ENCODE assay signal across 18 cellular contexts in genomic region chr14:89542768-89543419, GRCh38.
A peak's percentile ranks its signal among the peaks of the same experiment; 100 is the strongest.
DNase-seq lines count a peak whose midpoint lies in the region; ATAC-seq lines count a peak whose summit lies in the region.
"Had no signal": no experiment of that assay in that cellular context is flagged by ENCODE, and none has a peak within 500 bp of the region (broad histone marks: within the 10 kb centered on the region; RNA-seq: fewer than 3 reads in every experiment).

No MANE protein-coding gene starts in this region.

- no peaks in the 10 kb centered on the region for H3K9me3 Mint-ChIP-seq in memory B cell
- H3K9me3 Mint-ChIP-seq: activated naive CD4-positive, alpha-beta T cell treated with anti-CD3 and anti-CD28 coated beads for 36 hours had no signal

- H3K27me3 Mint-ChIP-seq in memory B cell: no peaks in the 10 kb centered on the region

- peak overlapping the region; percentile 81 for H3K27ac Mint-ChIP-seq in memory B cell
- H3K27ac Mint-ChIP-seq: activated naive CD4-positive, alpha-beta T cell treated with anti-CD3 and anti-CD28 coated beads for 36 hours had no signal

- peaks cover 23% of the 10 kb centered on the region for H3K4me1 Mint-ChIP-seq in memory B cell

- no peak overlapping the region for H3K4me3 Mint-ChIP-seq in memory B cell
- H3K4me3 Mint-ChIP-seq: activated naive CD4-positive, alpha-beta T cell treated with anti-CD3 and anti-CD28 coated beads for 36 hours had no signal

- ATAC-seq in memory B cell (ENCODE audit: low read depth) (no peak), HG03025 (IDR thresholded peaks at IDR 0.05; ENCODE audit: low FRiP score, unreplicated experiment) (no peak)

- H3K36me3 Mint-ChIP-seq in memory B cell: peaks cover 8% of the 10 kb centered on the region

- DNase-seq in NCI-H1417 (lab: John Stamatoyannopoulos, UW) (peak in 2 of 3 experiments; percentile 37), NCI-H1417 treated with DMSO at 0.1 percent for 48 hours (lab: John Stamatoyannopoulos, UW) (no peak), astrocyte of the hippocampus (ENCODE audit: low read depth, low spot score) (peak; percentile 26), memory B cell (ENCODE audit: low spot score in 2 of 2) (no peak), retina (peak; percentile 16), occipital lobe (lab: John Stamatoyannopoulos, UW) (no peak)
- no peak for DNase-seq in effector CD4-positive, alpha-beta T cell
- DNase-seq: 8988T; activated CD4-positive, alpha-beta T cell treated with anti-CD3 and anti-CD28 coated beads for 4 hours; activated naive CD4-positive, alpha-beta T cell treated with anti-CD3 and anti-CD28 coated beads for 36 hours; DND-41; HCEC 1CT; KBM-7; NCI-H2171; SK-N-SH; stimulated activated CD4-positive, alpha-beta T cell treated with anti-CD3 and anti-CD28 coated beads, Interleukin-4, amount 100 ng/mL, for 4 hours; stimulated activated CD8-positive, alpha-beta memory T cell treated with anti-CD3 and anti-CD28 coated beads, Interleukin-4, amount 100 ng/mL, for 48 hours had no signal

Comparison
In these comparisons a context has a peak if more than half of its experiments do, and no peak if none do; other contexts are left out.
1. DNase-seq: peak in NCI-H1417 (2 of 3), astrocyte of the hippocampus (single experiment) and retina (single experiment); none in NCI-H1417 treated with DMSO at 0.1 percent for 48 hours (single experiment), memory B cell (0 of 2), occipital lobe (single experiment) and effector CD4-positive, alpha-beta T cell (single experiment).